2 cellular contexts compared by ENCODE assay signal in the genomic region with DNA sequence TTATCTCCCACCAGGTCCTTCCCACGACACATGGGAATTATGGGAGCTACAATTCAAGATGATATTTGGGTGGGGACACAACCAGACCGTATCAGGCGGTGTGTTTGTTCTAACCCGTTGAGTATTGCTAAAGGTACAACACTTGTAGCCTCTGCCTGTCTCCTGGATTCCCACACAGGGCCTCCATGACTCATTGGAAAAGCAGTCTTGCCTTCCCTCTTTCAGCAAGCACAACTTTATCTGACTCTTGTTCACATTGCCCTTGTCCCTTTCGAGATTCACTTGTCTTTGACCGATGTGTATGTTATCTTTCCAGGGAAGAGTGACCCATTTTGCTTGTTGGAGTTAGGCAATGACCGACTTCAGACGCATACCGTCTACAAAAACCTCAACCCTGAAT.
TF ChIP-seq lines count a peak whose summit lies in the region.

No MANE protein-coding gene starts in this region.

TF ChIP-seq in IMR-90, 13 proteins besides CTCF, POLR2A, EP300 and RAD21:
- TF ChIP-seq RFX5 (IDR thresholded peaks at IDR 0.05; ENCODE audit: low read depth, low read length), result no peak
- no peak for TF ChIP-seq MXI1 (IDR thresholded peaks at IDR 0.05; ENCODE audit: borderline replicate concordance, low read depth, low read length)
- no peak for TF ChIP-seq MAZ (IDR thresholded peaks at IDR 0.05; ENCODE audit: borderline replicate concordance, low read depth, low read length)
- TF ChIP-seq MAFK (IDR thresholded peaks at IDR 0.05; ENCODE audit: low read depth, low read length), result no peak
- TF ChIP-seq NFE2L2 (IDR thresholded peaks at IDR 0.05; ENCODE audit: low read depth, low read length), result no peak
- TF ChIP-seq CEBPB (IDR thresholded peaks at IDR 0.05; ENCODE audit: low read depth, low read length), result no peak
- no peak for TF ChIP-seq FOS (IDR thresholded peaks at IDR 0.05; ENCODE audit: low read depth, low read length)
- TF ChIP-seq, protein P1, sequence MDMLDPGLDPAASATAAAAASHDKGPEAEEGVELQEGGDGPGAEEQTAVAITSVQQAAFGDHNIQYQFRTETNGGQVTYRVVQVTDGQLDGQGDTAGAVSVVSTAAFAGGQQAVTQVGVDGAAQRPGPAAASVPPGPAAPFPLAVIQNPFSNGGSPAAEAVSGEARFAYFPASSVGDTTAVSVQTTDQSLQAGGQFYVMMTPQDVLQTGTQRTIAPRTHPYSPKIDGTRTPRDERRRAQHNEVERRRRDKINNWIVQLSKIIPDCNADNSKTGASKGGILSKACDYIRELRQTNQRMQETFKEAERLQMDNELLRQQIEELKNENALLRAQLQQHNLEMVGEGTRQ (IDR thresholded peaks at IDR 0.05; ENCODE audit: low read depth, low read length), result no peak
- TF ChIP-seq SMC3 (IDR thresholded peaks at IDR 0.05; ENCODE audit: low read depth, low read length), result no peak
- TF ChIP-seq CHD1 (IDR thresholded peaks at IDR 0.05; ENCODE audit: low read depth, low read length), result no peak
- TF ChIP-seq RCOR1 (IDR thresholded peaks at IDR 0.05; ENCODE audit: insufficient replicate concordance, low read length), result no peak
- TF ChIP-seq BHLHE40 (IDR thresholded peaks at IDR 0.05; ENCODE audit: low read depth, low read length), result no peak
- TF ChIP-seq, protein P2, sequence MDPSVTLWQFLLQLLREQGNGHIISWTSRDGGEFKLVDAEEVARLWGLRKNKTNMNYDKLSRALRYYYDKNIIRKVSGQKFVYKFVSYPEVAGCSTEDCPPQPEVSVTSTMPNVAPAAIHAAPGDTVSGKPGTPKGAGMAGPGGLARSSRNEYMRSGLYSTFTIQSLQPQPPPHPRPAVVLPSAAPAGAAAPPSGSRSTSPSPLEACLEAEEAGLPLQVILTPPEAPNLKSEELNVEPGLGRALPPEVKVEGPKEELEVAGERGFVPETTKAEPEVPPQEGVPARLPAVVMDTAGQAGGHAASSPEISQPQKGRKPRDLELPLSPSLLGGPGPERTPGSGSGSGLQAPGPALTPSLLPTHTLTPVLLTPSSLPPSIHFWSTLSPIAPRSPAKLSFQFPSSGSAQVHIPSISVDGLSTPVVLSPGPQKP (IDR thresholded peaks at IDR 0.05; ENCODE audit: borderline replicate concordance, low read depth, low read length), result no peak

TF ChIP-seq in HepG2, 621 proteins besides CTCF, POLR2A, EP300 and RAD21:
- TF ChIP-seq ZNF30 (CRISPR knock-in tag; IDR thresholded peaks at IDR 0.05) (no peak), PHF21A (CRISPR knock-in tag; IDR thresholded peaks at IDR 0.05) (no peak), ZNF343 (CRISPR knock-in tag; IDR thresholded peaks at IDR 0.05) (no peak), ZNF550 (CRISPR knock-in tag; IDR thresholded peaks at IDR 0.05; ENCODE audit: borderline replicate concordance) (no peak), TBL1XR1 (IDR thresholded peaks at IDR 0.05; ENCODE audit: borderline replicate concordance, low read length, partially characterized antibody) (no peak), ZFP82 (CRISPR knock-in tag; IDR thresholded peaks at IDR 0.05; ENCODE audit: borderline replicate concordance) (no peak), FOXA3 (CRISPR knock-in tag; IDR thresholded peaks at IDR 0.05) (no peak), ZIK1 (CRISPR knock-in tag; IDR thresholded peaks at IDR 0.05; ENCODE audit: borderline replicate concordance, low read depth) (no peak), SALL1 (CRISPR knock-in tag; IDR thresholded peaks at IDR 0.05) (no peak), ELF4 (CRISPR knock-in tag; IDR thresholded peaks at IDR 0.05; ENCODE audit: borderline replicate concordance) (no peak), ARHGAP35 (CRISPR knock-in tag; IDR thresholded peaks at IDR 0.05; ENCODE audit: borderline replicate concordance) (no peak), TCF7L2 (IDR thresholded peaks at IDR 0.05; ENCODE audit: low read depth, low read length) (no peak), MIER3 (CRISPR knock-in tag; IDR thresholded peaks at IDR 0.05; ENCODE audit: borderline replicate concordance) (no peak), ZMYM4 (CRISPR knock-in tag; IDR thresholded peaks at IDR 0.05) (no peak), ZNF878 (CRISPR knock-in tag; IDR thresholded peaks at IDR 0.05) (no peak)
- TF ChIP-seq, protein P3, sequence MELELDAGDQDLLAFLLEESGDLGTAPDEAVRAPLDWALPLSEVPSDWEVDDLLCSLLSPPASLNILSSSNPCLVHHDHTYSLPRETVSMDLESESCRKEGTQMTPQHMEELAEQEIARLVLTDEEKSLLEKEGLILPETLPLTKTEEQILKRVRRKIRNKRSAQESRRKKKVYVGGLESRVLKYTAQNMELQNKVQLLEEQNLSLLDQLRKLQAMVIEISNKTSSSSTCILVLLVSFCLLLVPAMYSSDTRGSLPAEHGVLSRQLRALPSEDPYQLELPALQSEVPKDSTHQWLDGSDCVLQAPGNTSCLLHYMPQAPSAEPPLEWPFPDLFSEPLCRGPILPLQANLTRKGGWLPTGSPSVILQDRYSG (CRISPR knock-in tag; IDR thresholded peaks at IDR 0.05), result no peak
- TF ChIP-seq, protein P4, sequence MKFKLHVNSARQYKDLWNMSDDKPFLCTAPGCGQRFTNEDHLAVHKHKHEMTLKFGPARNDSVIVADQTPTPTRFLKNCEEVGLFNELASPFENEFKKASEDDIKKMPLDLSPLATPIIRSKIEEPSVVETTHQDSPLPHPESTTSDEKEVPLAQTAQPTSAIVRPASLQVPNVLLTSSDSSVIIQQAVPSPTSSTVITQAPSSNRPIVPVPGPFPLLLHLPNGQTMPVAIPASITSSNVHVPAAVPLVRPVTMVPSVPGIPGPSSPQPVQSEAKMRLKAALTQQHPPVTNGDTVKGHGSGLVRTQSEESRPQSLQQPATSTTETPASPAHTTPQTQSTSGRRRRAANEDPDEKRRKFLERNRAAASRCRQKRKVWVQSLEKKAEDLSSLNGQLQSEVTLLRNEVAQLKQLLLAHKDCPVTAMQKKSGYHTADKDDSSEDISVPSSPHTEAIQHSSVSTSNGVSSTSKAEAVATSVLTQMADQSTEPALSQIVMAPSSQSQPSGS (CRISPR knock-in tag; IDR thresholded peaks at IDR 0.05), result no peak
- TF ChIP-seq, protein P5, sequence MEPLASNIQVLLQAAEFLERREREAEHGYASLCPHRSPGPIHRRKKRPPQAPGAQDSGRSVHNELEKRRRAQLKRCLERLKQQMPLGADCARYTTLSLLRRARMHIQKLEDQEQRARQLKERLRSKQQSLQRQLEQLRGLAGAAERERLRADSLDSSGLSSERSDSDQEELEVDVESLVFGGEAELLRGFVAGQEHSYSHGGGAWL (CRISPR knock-in tag; IDR thresholded peaks at IDR 0.05), result no peak
- TF ChIP-seq, protein P6, sequence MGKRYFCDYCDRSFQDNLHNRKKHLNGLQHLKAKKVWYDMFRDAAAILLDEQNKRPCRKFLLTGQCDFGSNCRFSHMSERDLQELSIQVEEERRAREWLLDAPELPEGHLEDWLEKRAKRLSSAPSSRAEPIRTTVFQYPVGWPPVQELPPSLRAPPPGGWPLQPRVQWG (CRISPR knock-in tag; IDR thresholded peaks at IDR 0.05; ENCODE audit: borderline replicate concordance, low read depth), result no peak
- TF ChIP-seq, protein P7, sequence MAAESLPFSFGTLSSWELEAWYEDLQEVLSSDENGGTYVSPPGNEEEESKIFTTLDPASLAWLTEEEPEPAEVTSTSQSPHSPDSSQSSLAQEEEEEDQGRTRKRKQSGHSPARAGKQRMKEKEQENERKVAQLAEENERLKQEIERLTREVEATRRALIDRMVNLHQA (CRISPR knock-in tag; IDR thresholded peaks at IDR 0.05), result no peak
